ENCODE assay signal across 1 cellular context in the genomic region with DNA sequence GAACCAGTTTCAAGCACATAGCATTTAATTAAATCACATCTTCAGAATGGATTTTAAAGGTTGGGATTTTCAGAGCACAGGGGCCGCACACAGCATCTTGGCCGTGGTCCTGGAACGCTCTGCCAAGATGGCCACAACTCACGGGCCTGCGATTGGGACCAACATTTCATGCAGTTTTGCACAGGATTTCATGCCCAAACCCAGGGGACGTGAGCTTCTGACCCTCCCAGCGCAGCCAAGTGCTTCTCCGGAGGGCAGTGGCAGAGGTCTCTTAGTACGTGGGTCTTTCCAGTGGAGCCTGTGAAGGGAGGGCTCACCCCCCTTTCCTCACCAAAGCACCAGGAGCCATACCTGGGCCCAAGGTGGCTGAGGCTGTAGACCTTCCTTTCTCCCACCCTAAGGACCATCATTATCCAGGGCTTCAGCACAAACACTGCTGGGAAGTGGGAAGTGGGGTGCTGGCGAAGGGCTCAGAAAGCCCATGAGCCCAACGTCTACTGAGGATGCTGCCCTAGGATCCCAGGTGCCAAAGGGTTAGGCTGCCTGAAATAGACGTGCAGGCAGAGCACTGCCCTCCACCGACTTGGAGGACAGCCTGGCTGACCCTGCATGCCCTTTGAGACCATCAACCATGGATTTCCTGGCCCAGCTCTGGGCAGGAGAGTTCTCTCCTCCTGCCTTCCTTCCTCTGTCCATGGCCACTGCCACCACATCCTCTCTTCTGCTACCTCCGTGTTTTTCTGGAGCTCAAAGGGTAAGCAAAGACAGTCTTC.
TF ChIP-seq lines count a peak whose summit lies in the region.

No MANE protein-coding gene starts in this region.

TF ChIP-seq in H1, 55 proteins besides CTCF, POLR2A, EP300 and RAD21:
- no peak for TF ChIP-seq SUZ12 (IDR thresholded peaks at IDR 0.05; ENCODE audit: low read length)
- TF ChIP-seq CHD1 (IDR thresholded peaks at IDR 0.05; ENCODE audit: low read depth, low read length): no peak
- TF ChIP-seq, protein P1, sequence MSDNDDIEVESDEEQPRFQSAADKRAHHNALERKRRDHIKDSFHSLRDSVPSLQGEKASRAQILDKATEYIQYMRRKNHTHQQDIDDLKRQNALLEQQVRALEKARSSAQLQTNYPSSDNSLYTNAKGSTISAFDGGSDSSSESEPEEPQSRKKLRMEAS (IDR thresholded peaks at IDR 0.05): no peak
- no peak for TF ChIP-seq KDM4A (IDR thresholded peaks at IDR 0.05; ENCODE audit: low read depth, low read length, severe bottlenecking)
- TF ChIP-seq CTBP2 (IDR thresholded peaks at IDR 0.05; ENCODE audit: borderline replicate concordance, insufficient read depth, insufficient read length, low read length): no peak
- TF ChIP-seq RBBP5 (IDR thresholded peaks at IDR 0.05; ENCODE audit: borderline replicate concordance, low read depth, low read length): no peak
- no peak for TF ChIP-seq JUND (IDR thresholded peaks at IDR 0.05; ENCODE audit: low read length)
- TF ChIP-seq, protein P2, sequence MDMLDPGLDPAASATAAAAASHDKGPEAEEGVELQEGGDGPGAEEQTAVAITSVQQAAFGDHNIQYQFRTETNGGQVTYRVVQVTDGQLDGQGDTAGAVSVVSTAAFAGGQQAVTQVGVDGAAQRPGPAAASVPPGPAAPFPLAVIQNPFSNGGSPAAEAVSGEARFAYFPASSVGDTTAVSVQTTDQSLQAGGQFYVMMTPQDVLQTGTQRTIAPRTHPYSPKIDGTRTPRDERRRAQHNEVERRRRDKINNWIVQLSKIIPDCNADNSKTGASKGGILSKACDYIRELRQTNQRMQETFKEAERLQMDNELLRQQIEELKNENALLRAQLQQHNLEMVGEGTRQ (IDR thresholded peaks at IDR 0.05; ENCODE audit: low read length): no peak
- TF ChIP-seq ZNF274 (IDR thresholded peaks at IDR 0.05; ENCODE audit: borderline replicate concordance, extremely low read depth, low read length): no peak
TF ChIP-seq in H1: peak in this region for 0.
